1 cellular context compared by ENCODE assay signal in the genomic region with DNA sequence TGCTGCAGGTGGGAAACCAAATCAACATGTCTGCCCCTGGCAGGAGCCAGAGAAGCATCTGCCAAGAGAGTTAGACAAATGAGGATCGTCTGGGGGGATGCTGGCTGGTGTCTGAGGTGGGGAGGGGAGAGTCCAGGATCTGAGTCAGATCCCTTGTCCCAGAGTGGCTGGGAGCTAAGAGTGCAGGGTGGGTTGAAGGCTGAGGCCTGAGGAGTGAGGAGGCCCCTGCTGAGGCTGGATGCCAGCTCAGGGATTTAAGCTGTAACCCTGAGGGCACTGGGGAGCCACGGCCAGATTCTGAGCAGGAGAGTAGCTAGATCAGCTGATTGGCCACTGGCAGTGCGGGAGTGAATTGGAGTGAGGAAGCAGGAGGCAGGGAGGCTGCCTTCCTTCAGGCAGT.
TF ChIP-seq lines count a peak whose summit lies in the region.

No MANE protein-coding gene starts in this region.

TF ChIP-seq in SK-N-SH, 30 proteins besides CTCF, POLR2A, EP300 and RAD21 (continued from another document):
- TF ChIP-seq, protein P1, sequence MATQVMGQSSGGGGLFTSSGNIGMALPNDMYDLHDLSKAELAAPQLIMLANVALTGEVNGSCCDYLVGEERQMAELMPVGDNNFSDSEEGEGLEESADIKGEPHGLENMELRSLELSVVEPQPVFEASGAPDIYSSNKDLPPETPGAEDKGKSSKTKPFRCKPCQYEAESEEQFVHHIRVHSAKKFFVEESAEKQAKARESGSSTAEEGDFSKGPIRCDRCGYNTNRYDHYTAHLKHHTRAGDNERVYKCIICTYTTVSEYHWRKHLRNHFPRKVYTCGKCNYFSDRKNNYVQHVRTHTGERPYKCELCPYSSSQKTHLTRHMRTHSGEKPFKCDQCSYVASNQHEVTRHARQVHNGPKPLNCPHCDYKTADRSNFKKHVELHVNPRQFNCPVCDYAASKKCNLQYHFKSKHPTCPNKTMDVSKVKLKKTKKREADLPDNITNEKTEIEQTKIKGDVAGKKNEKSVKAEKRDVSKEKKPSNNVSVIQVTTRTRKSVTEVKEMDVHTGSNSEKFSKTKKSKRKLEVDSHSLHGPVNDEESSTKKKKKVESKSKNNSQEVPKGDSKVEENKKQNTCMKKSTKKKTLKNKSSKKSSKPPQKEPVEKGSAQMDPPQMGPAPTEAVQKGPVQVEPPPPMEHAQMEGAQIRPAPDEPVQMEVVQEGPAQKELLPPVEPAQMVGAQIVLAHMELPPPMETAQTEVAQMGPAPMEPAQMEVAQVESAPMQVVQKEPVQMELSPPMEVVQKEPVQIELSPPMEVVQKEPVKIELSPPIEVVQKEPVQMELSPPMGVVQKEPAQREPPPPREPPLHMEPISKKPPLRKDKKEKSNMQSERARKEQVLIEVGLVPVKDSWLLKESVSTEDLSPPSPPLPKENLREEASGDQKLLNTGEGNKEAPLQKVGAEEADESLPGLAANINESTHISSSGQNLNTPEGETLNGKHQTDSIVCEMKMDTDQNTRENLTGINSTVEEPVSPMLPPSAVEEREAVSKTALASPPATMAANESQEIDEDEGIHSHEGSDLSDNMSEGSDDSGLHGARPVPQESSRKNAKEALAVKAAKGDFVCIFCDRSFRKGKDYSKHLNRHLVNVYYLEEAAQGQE (IDR thresholded peaks at IDR 0.05; ENCODE audit: low read depth, low read length) = no peak
- TF ChIP-seq RFX5 (IDR thresholded peaks at IDR 0.05; ENCODE audit: low read length) (no peak), GATA2 (CRISPR knock-in tag; IDR thresholded peaks at IDR 0.05) (0 out of 2 replicates have a peak, but pooled peaks have one; percentile 14), NFIC (IDR thresholded peaks at IDR 0.05; ENCODE audit: borderline replicate concordance) (peak; percentile 28; the same call in 1 of the 2 replicates), FOSL2 (IDR thresholded peaks at IDR 0.05; ENCODE audit: borderline replicate concordance, low read depth) (no peak), FOXJ3 (CRISPR knock-in tag; IDR thresholded peaks at IDR 0.05) (no peak), JUND (IDR thresholded peaks at IDR 0.05) (no peak), MXI1 (IDR thresholded peaks at IDR 0.05; ENCODE audit: low read depth, low read length) (no peak), RXRA (IDR thresholded peaks at IDR 0.05; ENCODE audit: borderline replicate concordance, low read depth) (no peak), YY1 (IDR thresholded peaks at IDR 0.05; ENCODE audit: low read depth) (no peak), MEF2A (IDR thresholded peaks at IDR 0.05; ENCODE audit: borderline replicate concordance, low read depth) (no peak), CHD2 (IDR thresholded peaks at IDR 0.05; ENCODE audit: low read length, partially characterized antibody) (no peak)
- TF ChIP-seq, protein P2, sequence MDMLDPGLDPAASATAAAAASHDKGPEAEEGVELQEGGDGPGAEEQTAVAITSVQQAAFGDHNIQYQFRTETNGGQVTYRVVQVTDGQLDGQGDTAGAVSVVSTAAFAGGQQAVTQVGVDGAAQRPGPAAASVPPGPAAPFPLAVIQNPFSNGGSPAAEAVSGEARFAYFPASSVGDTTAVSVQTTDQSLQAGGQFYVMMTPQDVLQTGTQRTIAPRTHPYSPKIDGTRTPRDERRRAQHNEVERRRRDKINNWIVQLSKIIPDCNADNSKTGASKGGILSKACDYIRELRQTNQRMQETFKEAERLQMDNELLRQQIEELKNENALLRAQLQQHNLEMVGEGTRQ (IDR thresholded peaks at IDR 0.05; ENCODE audit: borderline replicate concordance, low read depth, low read length) = no peak
- TF ChIP-seq, protein P3, sequence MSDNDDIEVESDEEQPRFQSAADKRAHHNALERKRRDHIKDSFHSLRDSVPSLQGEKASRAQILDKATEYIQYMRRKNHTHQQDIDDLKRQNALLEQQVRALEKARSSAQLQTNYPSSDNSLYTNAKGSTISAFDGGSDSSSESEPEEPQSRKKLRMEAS (IDR thresholded peaks at IDR 0.05; ENCODE audit: low read depth) = no peak
- TF ChIP-seq, protein P4, sequence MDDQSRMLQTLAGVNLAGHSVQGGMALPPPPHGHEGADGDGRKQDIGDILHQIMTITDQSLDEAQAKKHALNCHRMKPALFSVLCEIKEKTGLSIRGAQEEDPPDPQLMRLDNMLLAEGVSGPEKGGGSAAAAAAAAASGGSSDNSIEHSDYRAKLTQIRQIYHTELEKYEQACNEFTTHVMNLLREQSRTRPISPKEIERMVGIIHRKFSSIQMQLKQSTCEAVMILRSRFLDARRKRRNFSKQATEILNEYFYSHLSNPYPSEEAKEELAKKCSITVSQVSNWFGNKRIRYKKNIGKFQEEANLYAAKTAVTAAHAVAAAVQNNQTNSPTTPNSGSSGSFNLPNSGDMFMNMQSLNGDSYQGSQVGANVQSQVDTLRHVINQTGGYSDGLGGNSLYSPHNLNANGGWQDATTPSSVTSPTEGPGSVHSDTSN (IDR thresholded peaks at IDR 0.05) = peak; percentile 51; the same call in 1 of the 2 replicates
- TF ChIP-seq, protein P5, sequence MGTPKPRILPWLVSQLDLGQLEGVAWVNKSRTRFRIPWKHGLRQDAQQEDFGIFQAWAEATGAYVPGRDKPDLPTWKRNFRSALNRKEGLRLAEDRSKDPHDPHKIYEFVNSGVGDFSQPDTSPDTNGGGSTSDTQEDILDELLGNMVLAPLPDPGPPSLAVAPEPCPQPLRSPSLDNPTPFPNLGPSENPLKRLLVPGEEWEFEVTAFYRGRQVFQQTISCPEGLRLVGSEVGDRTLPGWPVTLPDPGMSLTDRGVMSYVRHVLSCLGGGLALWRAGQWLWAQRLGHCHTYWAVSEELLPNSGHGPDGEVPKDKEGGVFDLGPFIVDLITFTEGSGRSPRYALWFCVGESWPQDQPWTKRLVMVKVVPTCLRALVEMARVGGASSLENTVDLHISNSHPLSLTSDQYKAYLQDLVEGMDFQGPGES (IDR thresholded peaks at IDR 0.05; ENCODE audit: low read depth, low read length) = no peak
